Comparison of ENCODE assay signal across 1 cellular context in genomic region chr17:35588196-35588920, GRCh38.
TF ChIP-seq lines count a peak whose summit lies in the region.

No MANE protein-coding gene starts in this region.

TF ChIP-seq in HEK293, 187 proteins besides CTCF, POLR2A, EP300 and RAD21 (continued from another document):
- peak; percentile 90 for TF ChIP-seq ZNF18 (tag by site-specific recombination; IDR thresholded peaks at IDR 0.05)
- no peak for TF ChIP-seq ZNF585B (tag by site-specific recombination; IDR thresholded peaks at IDR 0.05)
- no peak for TF ChIP-seq ZNF266 (tag by site-specific recombination; IDR thresholded peaks at IDR 0.05; ENCODE audit: low read depth)
- TF ChIP-seq MEIS1 (CRISPR knock-in tag; IDR thresholded peaks at IDR 0.05; ENCODE audit: borderline replicate concordance) = no peak
- TF ChIP-seq ZNF843 (tag by site-specific recombination; IDR thresholded peaks at IDR 0.05) = 0 out of 2 replicates have a peak, but pooled peaks have one; percentile 71
- TF ChIP-seq ZNF394 (tag by site-specific recombination; IDR thresholded peaks at IDR 0.05; ENCODE audit: borderline replicate concordance) = peak; percentile 64; the same call in 1 of the 2 replicates
- TF ChIP-seq ZNF488 (tag by site-specific recombination; IDR thresholded peaks at IDR 0.05) = no peak
- TF ChIP-seq ZNF292 (tag by site-specific recombination; IDR thresholded peaks at IDR 0.05; ENCODE audit: borderline replicate concordance, low read depth) = no peak
- TF ChIP-seq ZFP41 (tag by site-specific recombination; IDR thresholded peaks at IDR 0.05; ENCODE audit: borderline replicate concordance) = no peak
- no peak for TF ChIP-seq SP3 (tag by site-specific recombination; IDR thresholded peaks at IDR 0.05)
- peak; percentile 36; the same call in 1 of the 2 replicates for TF ChIP-seq ZBTB6 (tag by site-specific recombination; IDR thresholded peaks at IDR 0.05)
- peak; percentile 82 for TF ChIP-seq SP7 (tag by site-specific recombination; IDR thresholded peaks at IDR 0.05)
- no peak for TF ChIP-seq ELK4 (IDR thresholded peaks at IDR 0.05; ENCODE audit: borderline replicate concordance, low read depth, low read length)
- TF ChIP-seq BCL11A (tag by site-specific recombination; IDR thresholded peaks at IDR 0.05; ENCODE audit: low read depth) = no peak
- no peak for TF ChIP-seq ZNF335 (tag by site-specific recombination; conservative IDR thresholded peaks at IDR 0.05)
- TF ChIP-seq ZBTB1 (tag by site-specific recombination; IDR thresholded peaks at IDR 0.05) = no peak
- TF ChIP-seq ZEB2 (tag by site-specific recombination; IDR thresholded peaks at IDR 0.05) = 0 out of 2 replicates have a peak, but pooled peaks have one; percentile 22
- no peak for TF ChIP-seq ZFHX2 (tag by site-specific recombination; conservative IDR thresholded peaks at IDR 0.05)
- TF ChIP-seq GLI2 (tag by site-specific recombination; IDR thresholded peaks at IDR 0.05; ENCODE audit: borderline replicate concordance, low read depth) = no peak
- TF ChIP-seq HOXC10 (CRISPR knock-in tag; IDR thresholded peaks at IDR 0.05) = no peak
- TF ChIP-seq PRDM4 (tag by site-specific recombination; IDR thresholded peaks at IDR 0.05) = 0 out of 2 replicates have a peak, but pooled peaks have one; percentile 34
- TF ChIP-seq ZNF121 (tag by site-specific recombination; IDR thresholded peaks at IDR 0.05) = peak; percentile 63
- TF ChIP-seq ZNF148 (tag by site-specific recombination; IDR thresholded peaks at IDR 0.05; ENCODE audit: borderline replicate concordance) = no peak
- peak; percentile 38; the same call in 1 of the 2 replicates for TF ChIP-seq OSR2 (tag by site-specific recombination; IDR thresholded peaks at IDR 0.05)
- no peak for TF ChIP-seq ZSCAN23 (tag by site-specific recombination; IDR thresholded peaks at IDR 0.05)
- no peak for TF ChIP-seq ZNF549 (tag by site-specific recombination; IDR thresholded peaks at IDR 0.05)
- no peak for TF ChIP-seq HOXD13 (CRISPR knock-in tag; IDR thresholded peaks at IDR 0.05; ENCODE audit: borderline replicate concordance)
- TF ChIP-seq ZNF701 (tag by site-specific recombination; IDR thresholded peaks at IDR 0.05) = no peak
- TF ChIP-seq ZNF184 (tag by site-specific recombination; IDR thresholded peaks at IDR 0.05) = no peak
- TF ChIP-seq ZNF221 (tag by site-specific recombination; IDR thresholded peaks at IDR 0.05; ENCODE audit: borderline replicate concordance) = no peak
- no peak for TF ChIP-seq ZNF155 (tag by site-specific recombination; IDR thresholded peaks at IDR 0.05)
- no peak for TF ChIP-seq KLF16 (tag by site-specific recombination; IDR thresholded peaks at IDR 0.05)
- no peak for TF ChIP-seq ZNF521 (tag by site-specific recombination; IDR thresholded peaks at IDR 0.05)
- TF ChIP-seq INSM2 (tag by site-specific recombination; IDR thresholded peaks at IDR 0.05) = peak; percentile 59; the same call in 1 of the 2 replicates
- no peak for TF ChIP-seq ZNF23 (tag by site-specific recombination; IDR thresholded peaks at IDR 0.05; ENCODE audit: borderline replicate concordance)
- TF ChIP-seq ZNF571 (tag by site-specific recombination; IDR thresholded peaks at IDR 0.05) = no peak
- no peak for TF ChIP-seq BCL11B (tag by site-specific recombination; IDR thresholded peaks at IDR 0.05; ENCODE audit: low read depth)
- no peak for TF ChIP-seq ZNF37A (tag by site-specific recombination; IDR thresholded peaks at IDR 0.05)
- TF ChIP-seq KLF10 (tag by site-specific recombination; IDR thresholded peaks at IDR 0.05) = peak; percentile 60; the same call in 1 of the 2 replicates
- no peak for TF ChIP-seq ZNF777 (tag by site-specific recombination; IDR thresholded peaks at IDR 0.05; ENCODE audit: borderline replicate concordance)
- no peak for TF ChIP-seq GLIS2 (tag by site-specific recombination; IDR thresholded peaks at IDR 0.05)
- TF ChIP-seq ZNF350 (tag by site-specific recombination; IDR thresholded peaks at IDR 0.05) = no peak
- TF ChIP-seq ZNF354C (tag by site-specific recombination; IDR thresholded peaks at IDR 0.05; ENCODE audit: borderline replicate concordance, low read depth) = no peak
- TF ChIP-seq ZBTB7A (tag by site-specific recombination; IDR thresholded peaks at IDR 0.05; ENCODE audit: low read depth) = no peak
- peak; percentile 52; the same call in 1 of the 2 replicates for TF ChIP-seq IKZF3 (tag by site-specific recombination; IDR thresholded peaks at IDR 0.05)
- no peak for TF ChIP-seq ZNF473 (tag by site-specific recombination; IDR thresholded peaks at IDR 0.05)
- peak; percentile 95 for TF ChIP-seq PRDM1 (tag by site-specific recombination; IDR thresholded peaks at IDR 0.05)
- no peak for TF ChIP-seq ZNF174 (tag by site-specific recombination; IDR thresholded peaks at IDR 0.05)
- no peak for TF ChIP-seq SP2 (tag by site-specific recombination; IDR thresholded peaks at IDR 0.05)
- TF ChIP-seq ZNF548 (tag by site-specific recombination; IDR thresholded peaks at IDR 0.05) = no peak
- no peak for TF ChIP-seq ATF2 (tag by site-specific recombination; IDR thresholded peaks at IDR 0.05; ENCODE audit: low read depth)
- no peak for TF ChIP-seq SCRT1 (tag by site-specific recombination; IDR thresholded peaks at IDR 0.05; ENCODE audit: borderline replicate concordance)
- 0 out of 2 replicates have a peak, but pooled peaks have one; percentile 49 for TF ChIP-seq HIC1 (tag by site-specific recombination; IDR thresholded peaks at IDR 0.05)
TF ChIP-seq in HEK293: peak in this region for 33.
